In genomic region chr13:113923376-113924063, GRCh38 we compare ENCODE assay signal across 17 cellular contexts. TPM values are rescaled to one million over a fixed set of nuclear protein-coding genes. Genes with fewer than 3 reads are reported as not detected.
"Had no signal": no experiment of that assay in that cellular context is flagged by ENCODE, and none has a peak within 500 bp of the region (broad histone marks: within the 10 kb centered on the region; RNA-seq: fewer than 3 reads in every experiment).

No MANE protein-coding gene starts in this region.

- DNase-seq: activated CD4-positive, alpha-beta T cell treated with anti-CD3 and anti-CD28 coated beads, Interleukin-2, amount 50 U/mL, for 4 hours; activated CD4-positive, CD25-positive, alpha-beta regulatory T cell treated with anti-CD3 and anti-CD28 coated beads, Interleukin-2, amount 50 U/mL, for 72 hours; activated naive CD4-positive, alpha-beta T cell; activated naive CD8-positive, alpha-beta T cell treated with anti-CD3 and anti-CD28 coated beads, Interleukin-2, amount 50 U/mL, for 24 hours; erythroblast; left lung; nephron progenitor cell; stimulated activated CD4-positive, alpha-beta T cell treated with anti-CD3 and anti-CD28 coated beads, Interleukin-1b, Interleukin-23, amount 100 ng/mL, for 48 hours; SW 1271 had no signal

- H3K4me3 Mint-ChIP-seq: activated naive CD8-positive, alpha-beta T cell treated with anti-CD3 and anti-CD28 coated beads, Interleukin-2, amount 50 U/mL, for 24 hours; memory B cell; nephron progenitor cell had no signal

- H3K27ac ChIP-seq: ascending aorta, breast epithelium, gastrocnemius medialis, heart left ventricle, left lung, sigmoid colon, tibial artery had no signal

- H3K4me1 Mint-ChIP-seq: activated naive CD8-positive, alpha-beta T cell treated with anti-CD3 and anti-CD28 coated beads, Interleukin-2, amount 50 U/mL, for 24 hours; memory B cell; nephron progenitor cell had no signal

- H3K36me3 ChIP-seq: ascending aorta, breast epithelium, gastrocnemius medialis, heart left ventricle, left lung, sigmoid colon, tibial artery had no signal

- H3K9me3 ChIP-seq: ascending aorta, gastrocnemius medialis had no signal

- H3K4me3 ChIP-seq: ascending aorta, breast epithelium, gastrocnemius medialis, heart left ventricle, left lung, sigmoid colon, tibial artery had no signal

- H3K27me3 ChIP-seq: ascending aorta, breast epithelium, gastrocnemius medialis, tibial artery had no signal

- H3K27ac Mint-ChIP-seq: activated naive CD8-positive, alpha-beta T cell treated with anti-CD3 and anti-CD28 coated beads, Interleukin-2, amount 50 U/mL, for 24 hours; memory B cell; nephron progenitor cell had no signal

RNA-seq across cellular contexts. Expression of gene C13orf46, which starts 50.4 kb away (rescaled TPM):
- total RNA-seq: SK-MEL-5 had no signal
